In the genomic region with DNA sequence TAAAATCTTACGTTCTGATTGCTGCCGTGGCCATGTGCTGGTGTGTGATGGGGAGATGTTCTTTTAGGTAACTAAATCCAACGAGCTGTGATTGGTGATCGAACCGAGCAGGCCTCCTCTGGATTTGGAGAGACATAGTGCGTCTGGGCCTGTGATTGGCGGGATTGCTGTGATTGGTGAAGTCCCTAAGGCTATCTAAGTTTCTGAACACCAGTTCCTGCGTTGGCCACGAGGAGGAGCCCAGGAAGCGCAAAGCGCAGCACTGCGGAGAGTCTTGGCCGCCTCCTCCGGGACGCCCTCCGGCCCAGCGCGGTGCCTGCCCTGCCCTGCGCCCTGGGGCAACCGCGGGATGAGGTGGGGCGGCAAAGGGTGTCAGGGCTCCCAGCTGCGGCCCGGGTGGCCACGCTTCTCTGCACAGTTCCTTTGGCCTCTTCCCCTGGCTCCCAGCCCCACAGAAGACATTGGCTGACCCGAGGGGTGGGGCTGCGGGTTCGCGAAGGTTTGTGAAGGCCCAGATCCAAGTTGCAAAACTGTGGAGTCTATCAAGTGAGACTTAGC, we compare ENCODE assay signal across 8 cellular contexts. TPM values are rescaled to one million over a fixed set of nuclear protein-coding genes. Genes with fewer than 3 reads are reported as not detected.
DNase-seq lines count a peak whose midpoint lies in the region; ATAC-seq, FAIRE-seq and TF ChIP-seq lines count a peak whose summit lies in the region.

No MANE protein-coding gene starts in this region.

- TF ChIP-seq EP300 in A549 (IDR thresholded peaks at IDR 0.05), result no peak

- POLR2A ChIA-PET in A549 (lab: Yijun Ruan, JAX), result no interaction called here

- 20% methylated on average over 29 of the region's 29 CpGs for WGBS in A549 (ENCODE audit: missing lambda C conversion rate)
- WGBS in right cardiac atrium, result 4% methylated on average over 29 of the region's 29 CpGs

- TF ChIP-seq CTCF in A549 (IDR thresholded peaks at IDR 0.05), result peak; percentile 93
- peak; percentile 85 for TF ChIP-seq CTCF in retinal pigment epithelial cell (conservative IDR thresholded peaks at IDR 0.05; ENCODE audit: low read depth, low read length)

- intact Hi-C loops in right cardiac atrium (cut with DNase I), result loop anchor here (5.0 to 10.0 kb wide), 7 partner anchors 76 to 346 kb away; a partner anchor contains a TSS

- peaks cover 12% of the 10 kb centered on the region for H3K27me3 ChIP-seq in adipocyte (replicated peaks; ENCODE audit: control insufficient read depth, insufficient read depth, low read length)
- no peaks in the 10 kb centered on the region for H3K27me3 ChIP-seq in right cardiac atrium (ENCODE audit: control insufficient read depth, insufficient read depth)

- H3K36me3 ChIP-seq in adipocyte (ENCODE audit: control insufficient read depth, insufficient read depth, low read length, severe bottlenecking), result no peaks in the 10 kb centered on the region

- H3K9ac ChIP-seq in adipocyte (ENCODE audit: low read length), result peak overlapping the region; percentile 44

- ATAC-seq in A549, result peak; percentile 77 to 87
- ATAC-seq in GM18873 (IDR thresholded peaks at IDR 0.05; ENCODE audit: low FRiP score, unreplicated experiment), result peak; percentile 49
- ATAC-seq in right cardiac atrium, result peak; percentile 76 to 88
- ATAC-seq in GM21447 (IDR thresholded peaks at IDR 0.05; ENCODE audit: unreplicated experiment), result no peak

- H3K4me1 ChIP-seq in A549 (peaks cover 64% of the 10 kb centered on the region), adipocyte (ENCODE audit: control insufficient read depth, insufficient read depth, low read length) (peaks cover 14% of the 10 kb centered on the region), right cardiac atrium (ENCODE audit: control insufficient read depth, insufficient read depth, low read length) (no peaks in the 10 kb centered on the region)

- FAIRE-seq in A549 (lab: Jason Lieb, UNC), result no peak

- CTCF ChIA-PET in A549 (lab: Yijun Ruan, JAX), result interaction anchor here (0.6 to 10.5 kb wide), 55 partner anchors 8 to 274 kb away, joined by 3 to 147 read pairs (median 4); a partner anchor contains a TSS

- H3K9me3 ChIP-seq in A549, result no peaks in the 10 kb centered on the region
- H3K9me3 ChIP-seq in adipocyte (ENCODE audit: control insufficient read depth, low read length), result no peaks in the 10 kb centered on the region
- no peaks in the 10 kb centered on the region for H3K9me3 ChIP-seq in right cardiac atrium (ENCODE audit: control insufficient read depth, low read length)

- peak; percentile 69 to 84 for DNase-seq in A549 (ENCODE audit: low read depth in 1 of 2, low spot score in 1 of 2)
- peak; percentile 47 for DNase-seq in MV-4-11 (lab: John Stamatoyannopoulos, UW)
- peak; percentile 41 for DNase-seq in T follicular helper cell (ENCODE audit: low read depth)
- DNase-seq in adipocyte (ENCODE audit: low read depth), result peak; percentile 83
- DNase-seq in right cardiac atrium, result peak; percentile 73 to 86 (median 83)
- no peak for DNase-seq in retinal pigment epithelial cell (ENCODE audit: low read depth)

- TF ChIP-seq RAD21 in A549 (conservative IDR thresholded peaks at IDR 0.05 in 1 of 2, IDR thresholded peaks at IDR 0.05 in 1 of 2), result peak; percentile 91 to 95

- peak overlapping the region; percentile 62 for H3K4me2 ChIP-seq in A549

- peak overlapping the region; percentile 55 to 73 for H3K27ac ChIP-seq in A549
- H3K27ac ChIP-seq in right cardiac atrium (ENCODE audit: low read length), result no peak overlapping the region

- TF ChIP-seq POLR2A in A549 (IDR thresholded peaks at IDR 0.05; ENCODE audit: low read length), result no peak

- H3K4me3 ChIP-seq in A549 (no peak overlapping the region), adipocyte (ENCODE audit: low read length) (no peak overlapping the region), right cardiac atrium (ENCODE audit: low read length) (no peak overlapping the region), retinal pigment epithelial cell (ENCODE audit: low read length) (no peak overlapping the region)

TF ChIP-seq in A549, 52 proteins besides CTCF, POLR2A, EP300 and RAD21:
- TF ChIP-seq KDM1A (IDR thresholded peaks at IDR 0.05; ENCODE audit: low read depth), result peak; percentile 81
- TF ChIP-seq ZFP36 (IDR thresholded peaks at IDR 0.05; ENCODE audit: borderline replicate concordance, partially characterized antibody), result peak; percentile 100
- TF ChIP-seq, protein P1, sequence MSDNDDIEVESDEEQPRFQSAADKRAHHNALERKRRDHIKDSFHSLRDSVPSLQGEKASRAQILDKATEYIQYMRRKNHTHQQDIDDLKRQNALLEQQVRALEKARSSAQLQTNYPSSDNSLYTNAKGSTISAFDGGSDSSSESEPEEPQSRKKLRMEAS (IDR thresholded peaks at IDR 0.05), result peak; percentile 37; the same call in 1 of the 2 replicates
- TF ChIP-seq HDAC2 (IDR thresholded peaks at IDR 0.05), result no peak
- TF ChIP-seq TFCP2L1 (CRISPR knock-in tag; IDR thresholded peaks at IDR 0.05), result 0 out of 2 replicates have a peak, but pooled peaks have one; percentile 73
- TF ChIP-seq SMC3 (IDR thresholded peaks at IDR 0.05), result peak; percentile 98
- no peak for TF ChIP-seq EHMT2 (IDR thresholded peaks at IDR 0.05; ENCODE audit: low read depth)
- no peak for TF ChIP-seq ZSCAN20 (CRISPR knock-in tag; IDR thresholded peaks at IDR 0.05)
- TF ChIP-seq, protein P2, sequence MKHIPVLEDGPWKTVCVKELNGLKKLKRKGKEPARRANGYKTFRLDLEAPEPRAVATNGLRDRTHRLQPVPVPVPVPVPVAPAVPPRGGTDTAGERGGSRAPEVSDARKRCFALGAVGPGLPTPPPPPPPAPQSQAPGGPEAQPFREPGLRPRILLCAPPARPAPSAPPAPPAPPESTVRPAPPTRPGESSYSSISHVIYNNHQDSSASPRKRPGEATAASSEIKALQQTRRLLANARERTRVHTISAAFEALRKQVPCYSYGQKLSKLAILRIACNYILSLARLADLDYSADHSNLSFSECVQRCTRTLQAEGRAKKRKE (CRISPR knock-in tag; IDR thresholded peaks at IDR 0.05; ENCODE audit: low read depth), result no peak
- TF ChIP-seq JUN (IDR thresholded peaks at IDR 0.05), result 0 out of 5 replicates have a peak, but pooled peaks of 1 of the 2 experiments have one; percentile 25
- TF ChIP-seq, protein P3, sequence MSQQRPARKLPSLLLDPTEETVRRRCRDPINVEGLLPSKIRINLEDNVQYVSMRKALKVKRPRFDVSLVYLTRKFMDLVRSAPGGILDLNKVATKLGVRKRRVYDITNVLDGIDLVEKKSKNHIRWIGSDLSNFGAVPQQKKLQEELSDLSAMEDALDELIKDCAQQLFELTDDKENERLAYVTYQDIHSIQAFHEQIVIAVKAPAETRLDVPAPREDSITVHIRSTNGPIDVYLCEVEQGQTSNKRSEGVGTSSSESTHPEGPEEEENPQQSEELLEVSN (IDR thresholded peaks at IDR 0.05; ENCODE audit: borderline replicate concordance, low read depth), result no peak
- TF ChIP-seq HOXA7 (CRISPR knock-in tag; IDR thresholded peaks at IDR 0.05), result no peak
- no peak for TF ChIP-seq ESRRA (IDR thresholded peaks at IDR 0.05; ENCODE audit: borderline replicate concordance, low read length)
- TF ChIP-seq ZNF302 (CRISPR knock-in tag; IDR thresholded peaks at IDR 0.05), result no peak
- TF ChIP-seq JUNB (IDR thresholded peaks at IDR 0.05), result no peak
- no peak for TF ChIP-seq HEYL (CRISPR knock-in tag; IDR thresholded peaks at IDR 0.05)

RNA-seq across cellular contexts. Expression of a gene that starts 33.0 kb away (rescaled TPM):
- polyA plus RNA-seq in A549 (2011; rRNA removed) (20.0 and 23.0 TPM in 2 replicates), A549 (2017; fragmentation: RNase III; extraction: RNeasy Plus Mini Kit Qiagen cat#74134 plus additional on column Dnase treatment) (17.5 to 26.2 TPM (median 25.9 TPM) in 3 replicates), right cardiac atrium (0.07 TPM)
- polyA plus RNA-seq in A549 (2012; cell fraction: cytosol; rRNA removed), result 16.7 and 23.8 TPM in 2 replicates
- 26.9 and 33.9 TPM in 2 replicates for polyA plus RNA-seq in A549 (2012; cell fraction: nucleus; rRNA removed)
- polyA minus RNA-seq in A549 (2011; rRNA and poly(A)+ RNA removed), result 43.7 and 58.8 TPM in 2 replicates
- total RNA-seq in right cardiac atrium, result under 1 TPM in 1 of 4 donors, not detected in 3; 0.08 TPM

RNA-seq across cellular contexts. Expression of a gene that starts 51.7 kb away (rescaled TPM):
- 1.2 and 1.3 TPM in 2 replicates for polyA plus RNA-seq in A549 (2011; rRNA removed)
- polyA plus RNA-seq in A549 (2012; cell fraction: cytosol; rRNA removed), result 0.30 and 0.53 TPM in 2 replicates
- polyA plus RNA-seq in A549 (2012; cell fraction: nucleus; rRNA removed), result 0.20 and 0.30 TPM in 2 replicates
- polyA plus RNA-seq in A549 (2017; fragmentation: RNase III; extraction: RNeasy Plus Mini Kit Qiagen cat#74134 plus additional on column Dnase treatment), result 0.37 to 1.0 TPM (median 0.96 TPM) in 3 replicates
- polyA minus RNA-seq in A549 (2011; rRNA and poly(A)+ RNA removed), result 1.5 and 2.1 TPM in 2 replicates
- total RNA-seq in right cardiac atrium, result not detected
- not detected for polyA plus RNA-seq in right cardiac atrium

Comparison
In these comparisons a context has a peak if more than half of its experiments do, and no peak if none do; other contexts are left out.
1. RNA of a gene that starts 33.0 kb away (polyA plus RNA-seq): 16.7 to 33.9 TPM in A549; 0.07 TPM in right cardiac atrium (single experiment); every median in the first group is over 10 times any median in the second.